Comparison of ENCODE assay signal across 8 cellular contexts in genomic region chr19:39845621-39846175, GRCh38. TPM values are rescaled to one million over a fixed set of nuclear protein-coding genes. Genes with fewer than 3 reads are reported as not detected.
DNase-seq lines count a peak whose midpoint lies in the region; ATAC-seq and TF ChIP-seq lines count a peak whose summit lies in the region.

No MANE protein-coding gene starts in this region.

- H3K36me3 ChIP-seq in ectodermal cell (ENCODE audit: control insufficient read depth, insufficient read depth, low read length): peaks cover 3% of the 10 kb centered on the region

- peaks cover 17% of the 10 kb centered on the region for H3K36me3 Mint-ChIP-seq in CD4-positive, alpha-beta T cell (ENCODE audit: low read depth)

- peak overlapping the region; percentile 92 for H3K27ac Mint-ChIP-seq in CD4-positive, alpha-beta T cell

- no peak for DNase-seq in CD4-positive, alpha-beta T cell
- DNase-seq in HFF-Myc (ENCODE audit: extremely low read depth, low read depth): no peak
- DNase-seq in RPMI8226: peak; percentile 9
- DNase-seq in activated gamma-delta T cell treated with Interleukin-2 at 50 U/mL for 16 hours: no peak
- DNase-seq in mesenteric fat pad (ENCODE audit: low spot score): no peak

- POLR2A ChIA-PET in CD4-positive, alpha-beta T cell (lab: Charles Lee): interaction anchor here (0.6 to 2.5 kb wide), 8 partner anchors 10 to 502 kb away, joined by 3 to 44 read pairs (median 3); partner anchors contain the start of genes C19orf47, DYRK1B, PLD3 and PLEKHG2

- peak overlapping the region; percentile 87 for H3K27ac ChIP-seq in CD4-positive, alpha-beta T cell (ENCODE audit: low read depth, low read length)
- H3K27ac ChIP-seq in ectodermal cell (ENCODE audit: insufficient read depth, low read depth, low read length, poor library complexity, severe bottlenecking): no peak overlapping the region

- CTCF ChIA-PET in CD4-positive, alpha-beta T cell (lab: Charles Lee): interaction anchor here (1.0 to 5.1 kb wide), 3 partner anchors 12 to 53 kb away, joined by 4 to 75 read pairs (median 5); partner anchors contain the start of gene DYRK1B

- H3K4me3 ChIP-seq in HFF-Myc (replicated peaks; ENCODE audit: low read depth, low read length) (peak overlapping the region; percentile 91), ectodermal cell (ENCODE audit: insufficient read depth, low read depth, low read length) (peak overlapping the region; percentile 91), mononuclear cell (ENCODE audit: low read length) (peak overlapping the region; percentile 76)

- no peaks in the 10 kb centered on the region for H3K27me3 Mint-ChIP-seq in CD4-positive, alpha-beta T cell

- WGBS in ectodermal cell, 2 experiments: 1 to 2% methylated on average over 26 of the region's 26 CpGs

- H3K4me3 Mint-ChIP-seq in CD4-positive, alpha-beta T cell: peak overlapping the region; percentile 85

- H3K4me1 ChIP-seq in ectodermal cell (ENCODE audit: control insufficient read depth, insufficient read depth, low read length) (peaks cover 20% of the 10 kb centered on the region), mononuclear cell (ENCODE audit: insufficient read depth, low read length) (peaks cover 33% of the 10 kb centered on the region)

- no peaks in the 10 kb centered on the region for H3K9me3 Mint-ChIP-seq in CD4-positive, alpha-beta T cell

- no peaks in the 10 kb centered on the region for H3K9me3 ChIP-seq in CD4-positive, alpha-beta T cell (ENCODE audit: control insufficient read depth, low read length)
- H3K9me3 ChIP-seq in ectodermal cell (ENCODE audit: control insufficient read depth, low read length) (no peaks in the 10 kb centered on the region), mononuclear cell (ENCODE audit: low read depth, low read length) (no peaks in the 10 kb centered on the region)

- no peaks in the 10 kb centered on the region for H3K27me3 ChIP-seq in CD4-positive, alpha-beta T cell (ENCODE audit: control insufficient read depth, insufficient read depth, low read length)
- H3K27me3 ChIP-seq in ectodermal cell (ENCODE audit: control insufficient read depth, insufficient read depth, low read length, poor library complexity, severe bottlenecking): no peaks in the 10 kb centered on the region
- H3K27me3 ChIP-seq in mononuclear cell (ENCODE audit: insufficient read depth, low read length): no peaks in the 10 kb centered on the region

- no peak for TF ChIP-seq CTCF in CD4-positive, alpha-beta T cell (IDR thresholded peaks at IDR 0.05)
- peak; percentile 3 for TF ChIP-seq CTCF in HFF-Myc (IDR thresholded peaks at IDR 0.05; ENCODE audit: low read depth, low read length, missing control alignments)

- H3K4me1 Mint-ChIP-seq in CD4-positive, alpha-beta T cell (ENCODE audit: low read depth): peaks cover 57% of the 10 kb centered on the region

- intact Hi-C loops in CD4-positive, alpha-beta T cell (cut with DNase I, micrococcal nuclease): loop anchor here (1.0 to 10.0 kb wide), 3 partner anchors 11 to 291 kb away; partner anchors contain the start of gene DYRK1B (in 2 of the 2)

- peak; percentile 7 for ATAC-seq in CD4-positive, alpha-beta T cell (ENCODE audit: poor library complexity)
- no peak for ATAC-seq in GM19395 (IDR thresholded peaks at IDR 0.05; ENCODE audit: unreplicated experiment)

RNA-seq across cellular contexts. Expression of gene FBL, which starts 0.5 kb away (rescaled TPM):
- total RNA-seq in CD4-positive, alpha-beta T cell: 100 to 1,000 TPM; 267 to 287 TPM
- polyA plus RNA-seq in ectodermal cell (2013, experiment 1 of 4): 446 TPM
- 415 TPM for polyA plus RNA-seq in ectodermal cell (2013, experiment 2 of 4)
- polyA plus RNA-seq in ectodermal cell (2013, experiment 3 of 4): 359 TPM
- 352 TPM for polyA plus RNA-seq in ectodermal cell (2013, experiment 4 of 4)
- total RNA-seq in mononuclear cell (195 TPM), mesenteric fat pad (121 TPM)

RNA-seq across cellular contexts. Expression of gene DYRK1B, which starts 11.7 kb away (rescaled TPM):
- total RNA-seq in CD4-positive, alpha-beta T cell: 10 to 100 TPM; 18.9 to 19.4 TPM
- polyA plus RNA-seq in ectodermal cell (2013, experiment 1 of 4): 56.9 TPM
- polyA plus RNA-seq in ectodermal cell (2013, experiment 2 of 4): 69.8 TPM
- 51.2 TPM for polyA plus RNA-seq in ectodermal cell (2013, experiment 3 of 4)
- polyA plus RNA-seq in ectodermal cell (2013, experiment 4 of 4): 57.2 TPM
- total RNA-seq in mononuclear cell: 6.5 TPM
- total RNA-seq in mesenteric fat pad: 8.8 TPM
